ENCODE assay signal across 8 cellular contexts in the genomic region with DNA sequence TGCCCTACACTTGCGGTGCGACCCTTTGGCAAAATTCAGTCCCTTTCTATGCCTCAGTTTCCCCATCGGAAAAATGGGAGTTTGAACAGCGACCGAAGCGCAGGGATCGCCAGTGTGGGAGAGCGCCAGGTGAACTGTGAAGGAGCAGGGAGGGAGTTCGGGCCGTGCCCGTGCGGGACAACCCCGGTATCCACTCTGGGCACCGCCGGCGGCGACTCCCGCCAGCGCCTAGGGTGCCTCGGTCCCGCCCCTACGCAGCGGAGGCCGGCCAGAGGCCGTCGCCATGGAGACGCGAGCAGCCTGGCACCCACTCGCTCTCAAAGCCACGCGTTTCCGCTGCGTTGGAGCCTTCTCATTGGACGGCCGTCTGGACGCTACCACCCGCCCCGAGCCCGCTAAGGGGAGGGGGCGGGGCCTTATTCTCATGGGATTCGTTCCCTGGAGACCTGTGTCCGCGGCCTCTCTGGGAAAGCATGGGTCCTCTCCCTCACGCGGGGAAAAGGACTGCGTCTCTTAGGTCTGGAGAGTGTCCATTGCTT. TPM values are rescaled to one million over a fixed set of nuclear protein-coding genes. Genes with fewer than 3 reads are reported as not detected.
DNase-seq lines count a peak whose midpoint lies in the region; ATAC-seq and TF ChIP-seq lines count a peak whose summit lies in the region.

No MANE protein-coding gene starts in this region.

- no peaks in the 10 kb centered on the region for H3K27me3 Mint-ChIP-seq in activated CD4-positive, alpha-beta T cell treated with anti-CD3 and anti-CD28 coated beads, Interleukin-2, amount 10 ng/mL, durations not matched to agents 7 days and 5 days
- H3K27me3 Mint-ChIP-seq in dendritic cell treated with granulocyte-macrophage colony-stimulating factor and Interleukin-4, amounts not matched to agents 40 ng/mL and 50 ng/mL, for 4 days = no peaks in the 10 kb centered on the region

- peak overlapping the region; percentile 86 for H3K4me3 Mint-ChIP-seq in activated CD4-positive, alpha-beta T cell treated with anti-CD3 and anti-CD28 coated beads, Interleukin-2, amount 10 ng/mL, durations not matched to agents 7 days and 5 days
- peak overlapping the region; percentile 88 for H3K4me3 Mint-ChIP-seq in dendritic cell treated with granulocyte-macrophage colony-stimulating factor and Interleukin-4, amounts not matched to agents 40 ng/mL and 50 ng/mL, for 4 days

- peaks cover 48% of the 10 kb centered on the region for H3K4me1 Mint-ChIP-seq in activated CD4-positive, alpha-beta T cell treated with anti-CD3 and anti-CD28 coated beads, Interleukin-2, amount 10 ng/mL, durations not matched to agents 7 days and 5 days
- peaks cover 57% of the 10 kb centered on the region for H3K4me1 Mint-ChIP-seq in dendritic cell treated with granulocyte-macrophage colony-stimulating factor and Interleukin-4, amounts not matched to agents 40 ng/mL and 50 ng/mL, for 4 days (ENCODE audit: low read depth)

- CTCF ChIA-PET in BJ (lab: Yijun Ruan, JAX) = interaction anchor here (0.7 to 1.5 kb wide), 2 partner anchors 12 to 38 kb away, joined by 3 to 7 read pairs; no protein-coding TSS in a partner anchor
- CTCF ChIA-PET in activated CD4-positive, alpha-beta T cell treated with anti-CD3 and anti-CD28 coated beads, Interleukin-2, amount 10 ng/mL, durations not matched to agents 7 days and 5 days (lab: Charles Lee) = interaction anchor here (0.6 to 1.0 kb wide), 2 partner anchors 37 to 50 kb away, joined by 3 to 9 read pairs; no protein-coding TSS in a partner anchor

- H3K27me3 ChIP-seq in BJ (ENCODE audit: control insufficient read depth, insufficient read depth, low read length) = no peaks in the 10 kb centered on the region
- H3K27me3 ChIP-seq in left lung = no peaks in the 10 kb centered on the region

- TF ChIP-seq CTCF in BJ (IDR thresholded peaks at IDR 0.05; ENCODE audit: insufficient read depth, low read depth, low read length) = no peak
- TF ChIP-seq CTCF in left lung (IDR thresholded peaks at IDR 0.05) = no peak

- POLR2A ChIA-PET in BJ (lab: Charles Lee) = no interaction called here
- POLR2A ChIA-PET in activated CD4-positive, alpha-beta T cell treated with anti-CD3 and anti-CD28 coated beads, Interleukin-2, amount 10 ng/mL, durations not matched to agents 7 days and 5 days (lab: Charles Lee) = no interaction called here

- peak; percentile 73 for DNase-seq in BJ (ENCODE audit: low read depth)
- DNase-seq in NCI-H526 (lab: John Stamatoyannopoulos, UW) = peak; percentile 98 to 99
- peak; percentile 98 for DNase-seq in activated CD4-positive, alpha-beta T cell treated with anti-CD3 and anti-CD28 coated beads, Interleukin-2, amount 10 ng/mL, durations not matched to agents 7 days and 5 days
- peak; percentile 99 for DNase-seq in left lung
- peak; percentile 94 to 95 for DNase-seq in stimulated activated CD4-positive, alpha-beta T cell treated with anti-CD3 and anti-CD28 coated beads, Interleukin-2, amount 100 ng/mL, for 48 hours

- peaks cover 15 to 58% of the 10 kb centered on the region in 2 donors for H3K4me1 ChIP-seq in left lung

- peak; percentile 82 for ATAC-seq in GM19324 (IDR thresholded peaks at IDR 0.05; ENCODE audit: low FRiP score, unreplicated experiment)
- peak; percentile 66 for ATAC-seq in HG03460 (IDR thresholded peaks at IDR 0.05; ENCODE audit: unreplicated experiment)
- peak; percentile 90 for ATAC-seq in left lung

- intact Hi-C loops in dendritic cell treated with granulocyte-macrophage colony-stimulating factor and Interleukin-4, amounts not matched to agents 40 ng/mL and 50 ng/mL, for 4 days (cut with micrococcal nuclease) = loop anchor here (2.0 to 5.0 kb wide), 2 partner anchors 25 to 39 kb away; partner anchors contain the start of gene UNC119B
- intact Hi-C loops in left lung (cut with DNase I) = no loop called here

- H3K36me3 Mint-ChIP-seq in activated CD4-positive, alpha-beta T cell treated with anti-CD3 and anti-CD28 coated beads, Interleukin-2, amount 10 ng/mL, durations not matched to agents 7 days and 5 days (ENCODE audit: low read depth) = no peaks in the 10 kb centered on the region
- peaks cover 9% of the 10 kb centered on the region for H3K36me3 Mint-ChIP-seq in dendritic cell treated with granulocyte-macrophage colony-stimulating factor and Interleukin-4, amounts not matched to agents 40 ng/mL and 50 ng/mL, for 4 days (ENCODE audit: low read depth)

- peak overlapping the region; percentile 87 to 96 for H3K27ac ChIP-seq in left lung

- H3K36me3 ChIP-seq in BJ (ENCODE audit: control insufficient read depth, insufficient read depth, low read length) (no peaks in the 10 kb centered on the region), left lung (no peaks in the 10 kb centered on the region)

- H3K4me3 ChIP-seq in BJ (ENCODE audit: low read depth, low read length) (peak overlapping the region; percentile 79), left lung (peak overlapping the region; percentile 71 to 95)

- H3K9me3 ChIP-seq in left lung = no peaks in the 10 kb centered on the region

- H3K27ac Mint-ChIP-seq in activated CD4-positive, alpha-beta T cell treated with anti-CD3 and anti-CD28 coated beads, Interleukin-2, amount 10 ng/mL, durations not matched to agents 7 days and 5 days = peak overlapping the region; percentile 97
- H3K27ac Mint-ChIP-seq in dendritic cell treated with granulocyte-macrophage colony-stimulating factor and Interleukin-4, amounts not matched to agents 40 ng/mL and 50 ng/mL, for 4 days = peak overlapping the region; percentile 98

- no peaks in the 10 kb centered on the region for H3K9me3 Mint-ChIP-seq in activated CD4-positive, alpha-beta T cell treated with anti-CD3 and anti-CD28 coated beads, Interleukin-2, amount 10 ng/mL, durations not matched to agents 7 days and 5 days
- H3K9me3 Mint-ChIP-seq in dendritic cell treated with granulocyte-macrophage colony-stimulating factor and Interleukin-4, amounts not matched to agents 40 ng/mL and 50 ng/mL, for 4 days = no peaks in the 10 kb centered on the region

RNA-seq across cellular contexts. Expression of gene MLEC, which starts 0.7 kb away (rescaled TPM):
- 34.3 and 49.4 TPM in 2 replicates for polyA plus RNA-seq in BJ (2011; rRNA removed)
- 28.4 and 37.8 TPM in 2 replicates for polyA minus RNA-seq in BJ (2011; rRNA and poly(A)+ RNA removed)
- total RNA-seq in activated CD4-positive, alpha-beta T cell treated with anti-CD3 and anti-CD28 coated beads, Interleukin-2, amount 10 ng/mL, durations not matched to agents 7 days and 5 days = 10 to 100 TPM; 80.5 to 94.4 TPM
- 100 to 1,000 TPM; 178 to 180 TPM for total RNA-seq in left lung

RNA-seq across cellular contexts. Expression of gene UNC119B, which starts 24.0 kb away (rescaled TPM):
- polyA plus RNA-seq in BJ (2011; rRNA removed) = 32.0 and 37.0 TPM in 2 replicates
- polyA minus RNA-seq in BJ (2011; rRNA and poly(A)+ RNA removed) = 21.9 and 31.2 TPM in 2 replicates
- total RNA-seq in activated CD4-positive, alpha-beta T cell treated with anti-CD3 and anti-CD28 coated beads, Interleukin-2, amount 10 ng/mL, durations not matched to agents 7 days and 5 days = 10 to 100 TPM; 18.3 to 21.7 TPM
- 10 to 100 TPM; 23.3 to 28.3 TPM for total RNA-seq in left lung

RNA-seq across cellular contexts. Expression of gene ACADS, which starts 39.4 kb away (rescaled TPM):
- 7.4 and 11.9 TPM in 2 replicates for polyA plus RNA-seq in BJ (2011; rRNA removed)
- polyA minus RNA-seq in BJ (2011; rRNA and poly(A)+ RNA removed) = 3.1 and 5.2 TPM in 2 replicates
- total RNA-seq in activated CD4-positive, alpha-beta T cell treated with anti-CD3 and anti-CD28 coated beads, Interleukin-2, amount 10 ng/mL, durations not matched to agents 7 days and 5 days = 10 to 100 TPM; 15.5 to 20.1 TPM
- 10 to 100 TPM; 17.3 to 20.6 TPM for total RNA-seq in left lung

RNA-seq across cellular contexts. Expression of gene CABP1, which starts 45.8 kb away (rescaled TPM):
- 0.32 TPM in 1 of 2 replicates, not detected in the other for polyA plus RNA-seq in BJ (2011; rRNA removed)
- polyA minus RNA-seq in BJ (2011; rRNA and poly(A)+ RNA removed) = 0.14 TPM in 1 of 2 replicates, not detected in the other
- total RNA-seq in activated CD4-positive, alpha-beta T cell treated with anti-CD3 and anti-CD28 coated beads, Interleukin-2, amount 10 ng/mL, durations not matched to agents 7 days and 5 days = under 1 TPM; 0.10 to 0.29 TPM
- total RNA-seq in left lung = under 1 TPM; 0.37 to 0.38 TPM

Comparison
In these comparisons a context has a peak if more than half of its experiments do, and no peak if none do; other contexts are left out.
1. Peak in every context shown above with its lines: DNase-seq, ATAC-seq, H3K4me3 ChIP-seq and H3K27ac ChIP-seq.